10 cellular contexts compared by ENCODE assay signal in genomic region chr18:46152808-46153617, GRCh38. TPM values are rescaled to one million over a fixed set of nuclear protein-coding genes. Genes with fewer than 3 reads are reported as not detected.
DNase-seq lines count a peak whose midpoint lies in the region; ATAC-seq and TF ChIP-seq lines count a peak whose summit lies in the region.
"Had no signal": no experiment of that assay in that cellular context is flagged by ENCODE, and none has a peak within 500 bp of the region (broad histone marks: within the 10 kb centered on the region; RNA-seq: fewer than 3 reads in every experiment).

No MANE protein-coding gene starts in this region.

- no peaks in the 10 kb centered on the region for H3K36me3 Mint-ChIP-seq in central memory CD8-positive, alpha-beta T cell (ENCODE audit: insufficient read depth)
- H3K36me3 Mint-ChIP-seq in nephron (ENCODE audit: low read depth) = no peaks in the 10 kb centered on the region
- peaks cover 0 to 11% of the 10 kb centered on the region in 2 donors for H3K36me3 Mint-ChIP-seq in activated naive CD4-positive, alpha-beta T cell treated with anti-CD3 and anti-CD28 coated beads, Interleukin-2, amount 50 U/mL, for 72 hours
- no peaks in the 10 kb centered on the region for H3K36me3 Mint-ChIP-seq in stimulated activated memory B cell treated with anti-CD40 and anti-IgM and Interleukin-4, amounts not matched to agents 10 μg/mL and 1 μg/mL and 100 μg/mL, for 72 hours

- DNase-seq in DMS79 treated with DMSO at 0.1 percent for 48 hours (lab: John Stamatoyannopoulos, UW) (peak; percentile 94), NCI-H2107 treated with DMSO at 0.1 percent for 48 hours (lab: John Stamatoyannopoulos, UW; ENCODE audit: unreplicated experiment) (peak; percentile 89), mucosa of gallbladder (ENCODE audit: low spot score) (no peak)
- no peak for DNase-seq in central memory CD8-positive, alpha-beta T cell (ENCODE audit: low spot score in 2 of 2)
- no peak for DNase-seq in activated naive CD4-positive, alpha-beta T cell treated with anti-CD3 and anti-CD28 coated beads, Interleukin-2, amount 50 U/mL, for 72 hours (ENCODE audit: low spot score in 2 of 2)
- DNase-seq: NCI-H2081 had no signal

- H3K4me1 Mint-ChIP-seq in central memory CD8-positive, alpha-beta T cell = peaks cover 47% of the 10 kb centered on the region
- peaks cover 35% of the 10 kb centered on the region for H3K4me1 Mint-ChIP-seq in nephron
- H3K4me1 Mint-ChIP-seq in stimulated activated memory B cell treated with anti-CD40 and anti-IgM and Interleukin-4, amounts not matched to agents 10 μg/mL and 1 μg/mL and 100 μg/mL, for 72 hours = peaks cover 17% of the 10 kb centered on the region

- H3K9me3 Mint-ChIP-seq in central memory CD8-positive, alpha-beta T cell = no peaks in the 10 kb centered on the region
- no peaks in the 10 kb centered on the region for H3K9me3 Mint-ChIP-seq in nephron
- peaks cover 0 to 3% of the 10 kb centered on the region in 2 donors for H3K9me3 Mint-ChIP-seq in activated naive CD4-positive, alpha-beta T cell treated with anti-CD3 and anti-CD28 coated beads, Interleukin-2, amount 50 U/mL, for 72 hours
- no peaks in the 10 kb centered on the region for H3K9me3 Mint-ChIP-seq in stimulated activated memory B cell treated with anti-CD40 and anti-IgM and Interleukin-4, amounts not matched to agents 10 μg/mL and 1 μg/mL and 100 μg/mL, for 72 hours
- H3K9me3 Mint-ChIP-seq: stimulated activated naive CD8-positive, alpha-beta T cell treated with anti-CD3 and anti-CD28 coated beads, Interleukin-15, Interleukin-2, amounts not matched to agents 100 ng/mL and 50 ng/mL, for 24 hours had no signal

- TF ChIP-seq CTCF in nephron (IDR thresholded peaks at IDR 0.05; ENCODE audit: unreplicated experiment in 3 of 3) = no peak

- no peak overlapping the region for H3K4me3 Mint-ChIP-seq in central memory CD8-positive, alpha-beta T cell
- H3K4me3 Mint-ChIP-seq in nephron = peak overlapping the region; percentile 31 to 59 (median 32)
- H3K4me3 Mint-ChIP-seq in stimulated activated memory B cell treated with anti-CD40 and anti-IgM and Interleukin-4, amounts not matched to agents 10 μg/mL and 1 μg/mL and 100 μg/mL, for 72 hours = no peak overlapping the region
- H3K4me3 Mint-ChIP-seq: stimulated activated naive CD8-positive, alpha-beta T cell treated with anti-CD3 and anti-CD28 coated beads, Interleukin-15, Interleukin-2, amounts not matched to agents 100 ng/mL and 50 ng/mL, for 24 hours had no signal

- ATAC-seq in central memory CD8-positive, alpha-beta T cell (replicated peaks; ENCODE audit: extremely low read depth, poor library complexity, severe bottlenecking) = no peak
- ATAC-seq in GM19467 (IDR thresholded peaks at IDR 0.05; ENCODE audit: unreplicated experiment) = no peak
- ATAC-seq in activated naive CD4-positive, alpha-beta T cell treated with anti-CD3 and anti-CD28 coated beads, Interleukin-2, amount 50 U/mL, for 72 hours = no peak
- no peak for ATAC-seq in stimulated activated memory B cell treated with anti-CD40 and anti-IgM and Interleukin-4, amounts not matched to agents 10 μg/mL and 1 μg/mL and 100 μg/mL, for 72 hours

- H3K27me3 Mint-ChIP-seq in central memory CD8-positive, alpha-beta T cell = no peaks in the 10 kb centered on the region
- H3K27me3 Mint-ChIP-seq in nephron (ENCODE audit: low read depth) = no peaks in the 10 kb centered on the region
- H3K27me3 Mint-ChIP-seq in stimulated activated memory B cell treated with anti-CD40 and anti-IgM and Interleukin-4, amounts not matched to agents 10 μg/mL and 1 μg/mL and 100 μg/mL, for 72 hours = no peaks in the 10 kb centered on the region
- H3K27me3 Mint-ChIP-seq: stimulated activated naive CD8-positive, alpha-beta T cell treated with anti-CD3 and anti-CD28 coated beads, Interleukin-15, Interleukin-2, amounts not matched to agents 100 ng/mL and 50 ng/mL, for 24 hours had no signal

- peak overlapping the region; percentile 62 for H3K27ac Mint-ChIP-seq in central memory CD8-positive, alpha-beta T cell (ENCODE audit: low read depth)
- peak overlapping the region; percentile 49 to 76 (median 72) for H3K27ac Mint-ChIP-seq in nephron
- H3K27ac Mint-ChIP-seq in activated naive CD4-positive, alpha-beta T cell treated with anti-CD3 and anti-CD28 coated beads, Interleukin-2, amount 50 U/mL, for 72 hours = no peak overlapping the region
- no peak overlapping the region for H3K27ac Mint-ChIP-seq in stimulated activated memory B cell treated with anti-CD40 and anti-IgM and Interleukin-4, amounts not matched to agents 10 μg/mL and 1 μg/mL and 100 μg/mL, for 72 hours
- H3K27ac Mint-ChIP-seq: stimulated activated naive CD8-positive, alpha-beta T cell treated with anti-CD3 and anti-CD28 coated beads, Interleukin-15, Interleukin-2, amounts not matched to agents 100 ng/mL and 50 ng/mL, for 24 hours had no signal

RNA-seq across cellular contexts. Expression of gene HAUS1, which starts 48.8 kb away (rescaled TPM):
- total RNA-seq in activated naive CD4-positive, alpha-beta T cell treated with anti-CD3 and anti-CD28 coated beads, Interleukin-2, amount 50 U/mL, for 72 hours = 10 to 100 TPM; 54.4 to 61.4 TPM
- 14.4 TPM for total RNA-seq in mucosa of gallbladder

RNA-seq across cellular contexts. Expression of gene ATP5F1A, which starts 54.9 kb away (rescaled TPM):
- total RNA-seq in activated naive CD4-positive, alpha-beta T cell treated with anti-CD3 and anti-CD28 coated beads, Interleukin-2, amount 50 U/mL, for 72 hours = 100 to 1,000 TPM; 452 to 469 TPM
- 378 TPM for total RNA-seq in mucosa of gallbladder

Comparison
In these comparisons a context has a peak if more than half of its experiments do, and no peak if none do; other contexts are left out.
1. DNase-seq: peak in DMS79 treated with DMSO at 0.1 percent for 48 hours (single experiment) and NCI-H2107 treated with DMSO at 0.1 percent for 48 hours (single experiment); none in central memory CD8-positive, alpha-beta T cell (0 of 2), activated naive CD4-positive, alpha-beta T cell treated with anti-CD3 and anti-CD28 coated beads, Interleukin-2, amount 50 U/mL, for 72 hours (0 of 2) and mucosa of gallbladder (single experiment).
2. H3K27ac Mint-ChIP-seq: peak in central memory CD8-positive, alpha-beta T cell (single experiment) and nephron (3 of 3); none in activated naive CD4-positive, alpha-beta T cell treated with anti-CD3 and anti-CD28 coated beads, Interleukin-2, amount 50 U/mL, for 72 hours (0 of 2) and stimulated activated memory B cell treated with anti-CD40 and anti-IgM and Interleukin-4, amounts not matched to agents 10 μg/mL and 1 μg/mL and 100 μg/mL, for 72 hours (single experiment).
3. H3K4me3 Mint-ChIP-seq: peak in nephron (3 of 3); none in central memory CD8-positive, alpha-beta T cell (single experiment) and stimulated activated memory B cell treated with anti-CD40 and anti-IgM and Interleukin-4, amounts not matched to agents 10 μg/mL and 1 μg/mL and 100 μg/mL, for 72 hours (single experiment).